20 cellular contexts compared by ENCODE assay signal in genomic region chr7:125390866-125391265, GRCh38.
A peak's percentile ranks its signal among the peaks of the same experiment; 100 is the strongest.
DNase-seq lines count a peak whose midpoint lies in the region; ATAC-seq, FAIRE-seq and TF ChIP-seq lines count a peak whose summit lies in the region.
"Had no signal": no experiment of that assay in that cellular context is flagged by ENCODE, and none has a peak within 500 bp of the region (broad histone marks: within the 10 kb centered on the region; RNA-seq: fewer than 3 reads in every experiment).

No MANE protein-coding gene starts in this region.

- H3K27ac ChIP-seq in PC-3 (ENCODE audit: low read length), result 0 out of 2 replicates have a peak overlapping the region, but pooled peaks have one; percentile 8
- H3K27ac ChIP-seq in endothelial cell of umbilical vein (ENCODE audit: insufficient read depth, low read depth, low read length), result no peak overlapping the region
- no peak overlapping the region for H3K27ac ChIP-seq in neural progenitor cell

- H3K9me3 Mint-ChIP-seq in neural progenitor cell, result no peaks in the 10 kb centered on the region
- H3K9me3 Mint-ChIP-seq: CD14-positive monocyte, GM23338 had no signal

- no peak for TF ChIP-seq CTCF in PC-3 (conservative IDR thresholded peaks at IDR 0.05; ENCODE audit: low read depth, low read length)
- TF ChIP-seq CTCF in endothelial cell of umbilical vein (IDR thresholded peaks at IDR 0.05; ENCODE audit: extremely low read depth in 1 of 2, insufficient read depth in 1 of 2, low read depth in 1 of 2, low read length in 2 of 2), result no peak
- TF ChIP-seq CTCF in neural progenitor cell (IDR thresholded peaks at IDR 0.05), result no peak

- TF ChIP-seq POLR2A in endothelial cell of umbilical vein (IDR thresholded peaks at IDR 0.05; ENCODE audit: low read depth, low read length), result no peak

- H3K9me1 ChIP-seq in endothelial cell of umbilical vein (replicated peaks; ENCODE audit: control insufficient read depth, extremely low read depth, insufficient read depth, low read length), result no peaks in the 10 kb centered on the region

- no peaks in the 10 kb centered on the region for H3K9me2 ChIP-seq in PC-3 (replicated peaks; ENCODE audit: low read length)

- H3K4me2 ChIP-seq in PC-3 (ENCODE audit: low read length) (no peak overlapping the region), endothelial cell of umbilical vein (ENCODE audit: insufficient read depth, low read length) (no peak overlapping the region), neural progenitor cell (no peak overlapping the region)
- H3K4me2 ChIP-seq: GM23338 had no signal

- H2AFZ ChIP-seq in PC-3 (ENCODE audit: low read length), result no peak overlapping the region
- H2AFZ ChIP-seq in endothelial cell of umbilical vein (ENCODE audit: low read depth, low read length), result peak overlapping the region; percentile 52
- peak overlapping the region; percentile 46 for H2AFZ ChIP-seq in neural progenitor cell (replicated peaks)
- H2AFZ ChIP-seq: GM23338 had no signal

- intact Hi-C loops in PC-3 (cut with micrococcal nuclease), result loop anchor here (5.0 kb wide), 1 partner anchor 281 kb away; no protein-coding TSS in a partner anchor
- intact Hi-C loops in endothelial cell of umbilical vein (cut with micrococcal nuclease), result loop anchor here (5.0 kb wide), 1 partner anchor 34 kb away; no protein-coding TSS in a partner anchor

- no peaks in the 10 kb centered on the region for H3K36me3 ChIP-seq in MG63
- H3K36me3 ChIP-seq in PC-3 (ENCODE audit: low read depth, low read length), result no peaks in the 10 kb centered on the region
- no peaks in the 10 kb centered on the region for H3K36me3 ChIP-seq in endothelial cell of umbilical vein (ENCODE audit: control insufficient read depth in 2 of 2, extremely low read depth in 1 of 2, insufficient read depth in 2 of 2, low read length in 2 of 2)
- no peaks in the 10 kb centered on the region for H3K36me3 ChIP-seq in neural progenitor cell

- peak; percentile 10; the same call in 1 of the 2 replicates for ATAC-seq in PC-3
- ATAC-seq: CD8-positive, alpha-beta T cell; GM23338; HepG2 had no signal

- BruUV-seq in PC-3 (replicated peaks; lab: Mats Ljungman, UMichigan) (no TSS peak), endothelial cell of umbilical vein (replicated peaks; lab: Mats Ljungman, UMichigan) (no TSS peak)

- H3F3A ChIP-seq in PC-3 (ENCODE audit: low read length, unreplicated experiment) (no peaks in the 10 kb centered on the region), neural progenitor cell (ENCODE audit: low read depth) (no peaks in the 10 kb centered on the region)

- no peaks in the 10 kb centered on the region for H3K27me3 Mint-ChIP-seq in neural progenitor cell (ENCODE audit: insufficient read depth, low read depth)

- no peak overlapping the region for H3K4me3 ChIP-seq in MG63
- H3K4me3 ChIP-seq in PC-3 (ENCODE audit: low read length), result no peak overlapping the region
- no peak overlapping the region for H3K4me3 ChIP-seq in endothelial cell of umbilical vein (replicated peaks in 1 of 3; ENCODE audit: insufficient read depth in 1 of 3, low read depth in 1 of 3, low read length in 3 of 3)
- no peak overlapping the region for H3K4me3 ChIP-seq in neural progenitor cell
- H3K4me3 ChIP-seq: GM23338 had no signal

- peak; percentile 28 for FAIRE-seq in endothelial cell of umbilical vein (lab: Jason Lieb, UNC)
- FAIRE-seq: D721Med, G401.6, GM12891, HepG2, HTR-8/SVneo had no signal

- H3K4me1 Mint-ChIP-seq in neural progenitor cell, result no peaks in the 10 kb centered on the region
- H3K4me1 Mint-ChIP-seq: CD14-positive monocyte, GM23338 had no signal

- H3K36me3 Mint-ChIP-seq in neural progenitor cell, result no peaks in the 10 kb centered on the region
- H3K36me3 Mint-ChIP-seq: CD14-positive monocyte; CD8-positive, alpha-beta T cell had no signal

- dilution Hi-C loops in endothelial cell of umbilical vein (cut with MboI; ENCODE audit: extremely low pct_ligation_motif_present, low sequenced_read_pairs), result no loop called here

- H3K27me3 ChIP-seq in MG63 (no peaks in the 10 kb centered on the region), PC-3 (ENCODE audit: low read length) (no peaks in the 10 kb centered on the region), endothelial cell of umbilical vein (ENCODE audit: control insufficient read depth in 2 of 2, insufficient read depth in 2 of 2, low read length in 2 of 2) (no peaks in the 10 kb centered on the region), neural progenitor cell (no peaks in the 10 kb centered on the region)

- no peak overlapping the region for H3K4me3 Mint-ChIP-seq in neural progenitor cell
- H3K4me3 Mint-ChIP-seq: CD14-positive monocyte; CD8-positive, alpha-beta T cell; GM23338 had no signal

- no peak overlapping the region for H3K27ac Mint-ChIP-seq in neural progenitor cell
- H3K27ac Mint-ChIP-seq: CD14-positive monocyte; CD8-positive, alpha-beta T cell; GM23338 had no signal

- no peaks in the 10 kb centered on the region for H4K20me1 ChIP-seq in PC-3 (ENCODE audit: low read length)
- H4K20me1 ChIP-seq in endothelial cell of umbilical vein (replicated peaks; ENCODE audit: control insufficient read depth, extremely low read depth, insufficient read depth, low read length), result no peaks in the 10 kb centered on the region
- no peaks in the 10 kb centered on the region for H4K20me1 ChIP-seq in neural progenitor cell (ENCODE audit: low read depth)

- no peak overlapping the region for H3K9ac ChIP-seq in PC-3 (ENCODE audit: low read length)
- no peak overlapping the region for H3K9ac ChIP-seq in endothelial cell of umbilical vein (replicated peaks; ENCODE audit: extremely low read depth, insufficient read depth, low read length)
- no peak overlapping the region for H3K9ac ChIP-seq in neural progenitor cell

- DNase-seq in MG63 (peak; percentile 0), PC-3 (no peak), endothelial cell of umbilical vein (ENCODE audit: low read depth, low spot score) (no peak), neural progenitor cell (ENCODE audit: low spot score) (no peak), globus pallidus (ENCODE audit: low spot score) (no peak), HK-2 (ENCODE audit: unreplicated experiment) (no peak), T-helper 9 cell (no peak)
- DNase-seq: CD8-positive, alpha-beta T cell; COR-L47; DMS153; DMS79 treated with DMSO at 0.1 percent for 48 hours; EL; H7 had no signal

- CTCF ChIA-PET in PC-3 (lab: Charles Lee), result no interaction called here
- CTCF ChIA-PET in endothelial cell of umbilical vein (lab: Charles Lee), result interaction anchor here (2.0 kb wide), 1 partner anchor 10 kb away, joined by 4 read pairs; no protein-coding TSS in a partner anchor

- H3K4me1 ChIP-seq in PC-3 (ENCODE audit: insufficient read depth, low read length), result peaks cover 13% of the 10 kb centered on the region; the same call in 1 of the 2 replicates
- peaks cover 4% of the 10 kb centered on the region for H3K4me1 ChIP-seq in endothelial cell of umbilical vein (ENCODE audit: control insufficient read depth, extremely low read depth, insufficient read depth, low read length)
- H3K4me1 ChIP-seq in neural progenitor cell, result no peaks in the 10 kb centered on the region

- H3K79me2 ChIP-seq in PC-3 (ENCODE audit: low read length), result no peaks in the 10 kb centered on the region
- H3K79me2 ChIP-seq in endothelial cell of umbilical vein (ENCODE audit: control insufficient read depth, insufficient read depth, low read length), result no peaks in the 10 kb centered on the region
- no peaks in the 10 kb centered on the region for H3K79me2 ChIP-seq in neural progenitor cell (ENCODE audit: low read depth)

- POLR2A ChIA-PET in PC-3 (lab: Charles Lee; ENCODE audit: unreplicated experiment) (no interaction called here), endothelial cell of umbilical vein (lab: Charles Lee) (no interaction called here)

- H3K9me3 ChIP-seq in MG63, result no peaks in the 10 kb centered on the region
- H3K9me3 ChIP-seq in PC-3 (ENCODE audit: low read length), result no peaks in the 10 kb centered on the region
- H3K9me3 ChIP-seq in endothelial cell of umbilical vein (replicated peaks; ENCODE audit: control insufficient read depth, insufficient read depth, low read length), result no peaks in the 10 kb centered on the region
- no peaks in the 10 kb centered on the region for H3K9me3 ChIP-seq in neural progenitor cell (ENCODE audit: low read depth)

TF ChIP-seq in endothelial cell of umbilical vein, 7 proteins besides CTCF, POLR2A, EP300 and RAD21:
- TF ChIP-seq GATA2 (IDR thresholded peaks at IDR 0.05; ENCODE audit: insufficient read depth, insufficient read length, low read depth, low read length), result no peak
- TF ChIP-seq MYC (IDR thresholded peaks at IDR 0.05; ENCODE audit: low read depth, low read length), result no peak
- TF ChIP-seq POLR2AphosphoS5 (IDR thresholded peaks at IDR 0.05; ENCODE audit: insufficient read depth, low read depth, low read length), result no peak
- no peak for TF ChIP-seq JUN (IDR thresholded peaks at IDR 0.05; ENCODE audit: borderline replicate concordance, insufficient read depth, insufficient read length, low read depth)
- TF ChIP-seq FOS (IDR thresholded peaks at IDR 0.05; ENCODE audit: borderline replicate concordance, insufficient read depth, low read length), result no peak
- no peak for TF ChIP-seq MAX (IDR thresholded peaks at IDR 0.05; ENCODE audit: insufficient read depth, insufficient read length)
- no peak for TF ChIP-seq EZH2 (IDR thresholded peaks at IDR 0.05; ENCODE audit: borderline replicate concordance, low read depth, low read length, severe bottlenecking)
